In genomic region chr17:4332296-4332970, GRCh38 we compare ENCODE assay signal across 1 cellular context.
TF ChIP-seq lines count a peak whose summit lies in the region.

No MANE protein-coding gene starts in this region.

TF ChIP-seq in HCT116, 20 proteins besides CTCF, POLR2A, EP300 and RAD21 (continued from another document):
- TF ChIP-seq ZBTB33 (IDR thresholded peaks at IDR 0.05; ENCODE audit: extremely low read depth, insufficient replicate concordance, low read length): no peak
- no peak for TF ChIP-seq ELF1 (IDR thresholded peaks at IDR 0.05; ENCODE audit: borderline replicate concordance, low read depth)
- no peak for TF ChIP-seq CBX3 (IDR thresholded peaks at IDR 0.05; ENCODE audit: low read depth)
- no peak for TF ChIP-seq POLR2AphosphoS5 (IDR thresholded peaks at IDR 0.05; ENCODE audit: low read depth, low read length)
- TF ChIP-seq SIN3A (IDR thresholded peaks at IDR 0.05; ENCODE audit: low read depth): no peak
